In genomic region chr11:30128269-30128932, GRCh38 we compare ENCODE assay signal across 2 cellular contexts.
TF ChIP-seq lines count a peak whose summit lies in the region.

No MANE protein-coding gene starts in this region.

TF ChIP-seq in IMR-90, 13 proteins besides CTCF, POLR2A, EP300 and RAD21 (continued from another document):
- no peak for TF ChIP-seq ELK1 (IDR thresholded peaks at IDR 0.05; ENCODE audit: borderline replicate concordance, low read depth, low read length)
- TF ChIP-seq NFE2L2 (IDR thresholded peaks at IDR 0.05; ENCODE audit: low read depth, low read length), result no peak
- no peak for TF ChIP-seq RFX5 (IDR thresholded peaks at IDR 0.05; ENCODE audit: low read depth, low read length)
- no peak for TF ChIP-seq CEBPB (IDR thresholded peaks at IDR 0.05; ENCODE audit: low read depth, low read length)
- TF ChIP-seq USF2 (IDR thresholded peaks at IDR 0.05; ENCODE audit: low read depth, low read length), result no peak
- no peak for TF ChIP-seq BHLHE40 (IDR thresholded peaks at IDR 0.05; ENCODE audit: low read depth, low read length)
- no peak for TF ChIP-seq MAZ (IDR thresholded peaks at IDR 0.05; ENCODE audit: borderline replicate concordance, low read depth, low read length)
- TF ChIP-seq MAFK (IDR thresholded peaks at IDR 0.05; ENCODE audit: low read depth, low read length), result no peak
- no peak for TF ChIP-seq SMC3 (IDR thresholded peaks at IDR 0.05; ENCODE audit: low read depth, low read length)

TF ChIP-seq in liver, 16 proteins besides CTCF, POLR2A, EP300 and RAD21 (continued from another document):
- TF ChIP-seq MAX (IDR thresholded peaks at IDR 0.05), result no peak
